ENCODE assay signal across 8 cellular contexts in the genomic region with DNA sequence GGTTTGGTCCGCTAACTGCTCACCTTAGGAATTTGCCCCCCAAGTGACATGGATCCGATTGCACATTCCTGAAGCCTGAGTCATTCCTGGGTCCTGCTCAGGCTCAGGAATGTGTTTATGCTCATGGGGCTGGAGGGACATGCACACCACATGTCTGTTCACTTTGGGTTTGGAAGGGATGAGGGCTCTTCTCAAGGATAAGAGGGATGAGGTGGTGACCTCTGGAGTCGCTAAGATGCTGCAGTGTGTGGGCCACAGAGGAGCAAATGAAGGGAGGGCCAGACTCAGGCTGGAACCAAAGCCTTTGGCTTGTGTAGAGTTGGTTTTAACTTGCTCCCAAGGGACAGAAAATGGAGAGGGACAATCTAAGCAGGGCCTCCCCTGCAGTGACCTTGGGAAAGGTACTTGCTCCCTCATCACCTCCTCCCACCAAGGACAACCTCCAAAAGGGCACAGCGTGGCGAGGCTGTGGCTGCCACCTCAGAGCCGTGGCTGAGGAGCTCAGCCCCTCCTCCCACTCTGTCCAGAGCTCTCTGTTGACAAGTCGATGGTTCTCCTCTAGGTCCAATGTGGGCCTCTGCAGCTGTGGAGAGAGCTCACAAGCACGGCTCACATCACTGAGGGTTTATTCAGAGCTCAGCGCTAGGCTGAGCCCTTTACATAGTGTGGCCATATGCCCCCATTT.
DNase-seq lines count a peak whose midpoint lies in the region; ATAC-seq, FAIRE-seq and TF ChIP-seq lines count a peak whose summit lies in the region.

No MANE protein-coding gene starts in this region.

- H3K27me3 ChIP-seq in HAP-1 (ENCODE audit: low read depth) = no peaks in the 10 kb centered on the region
- no peaks in the 10 kb centered on the region for H3K27me3 ChIP-seq in K562 (ENCODE audit: control insufficient read depth in 2 of 2, insufficient read depth in 2 of 2, low read length in 2 of 2)
- H3K27me3 ChIP-seq in skeletal muscle tissue (ENCODE audit: control insufficient read depth in 3 of 3, insufficient read depth in 3 of 3, low read length in 3 of 3) = no peaks in the 10 kb centered on the region

- TF ChIP-seq EP300 in K562 (IDR thresholded peaks at IDR 0.05; ENCODE audit: low read length) = no peak

- H3K4me1 ChIP-seq in HAP-1 (peaks cover 15% of the 10 kb centered on the region), K562 (replicated peaks in 1 of 2; ENCODE audit: control insufficient read depth in 2 of 2, insufficient read depth in 2 of 2, low read length in 2 of 2) (peaks cover 14 to 16% of the 10 kb centered on the region in 2 experiments), skeletal muscle tissue (ENCODE audit: control insufficient read depth in 3 of 3, insufficient read depth in 3 of 3, low read length in 3 of 3) (peaks cover 32 to 44% (median 37%) of the 10 kb centered on the region in 3 donors)

- no peaks in the 10 kb centered on the region for H4K20me1 ChIP-seq in K562 (replicated peaks; ENCODE audit: control insufficient read depth, insufficient read depth, low read length)

- no peak; the same call in 2 of the 3 replicates for ATAC-seq in K562
- ATAC-seq in activated CD8-positive, alpha-beta T cell treated with anti-CD3 and anti-CD28 coated beads for 36 hours = no peak
- no peak for ATAC-seq in GM21423 (IDR thresholded peaks at IDR 0.05; ENCODE audit: unreplicated experiment)
- no peak for ATAC-seq in GM19467 (IDR thresholded peaks at IDR 0.05; ENCODE audit: unreplicated experiment)

- peaks cover 7% of the 10 kb centered on the region for H3K4me1 Mint-ChIP-seq in activated CD8-positive, alpha-beta T cell treated with anti-CD3 and anti-CD28 coated beads for 36 hours (ENCODE audit: low read depth)

- intact Hi-C loops in K562 (cut with micrococcal nuclease) = no loop called here
- intact Hi-C loops in activated CD8-positive, alpha-beta T cell treated with anti-CD3 and anti-CD28 coated beads for 36 hours (cut with micrococcal nuclease) = no loop called here

- CTCF ChIA-PET in K562 (lab: Yijun Ruan, JAX; ENCODE audit: low intra/inter-chr PET ratio) = no interaction called here
- CTCF ChIA-PET in activated CD8-positive, alpha-beta T cell treated with anti-CD3 and anti-CD28 coated beads for 36 hours (lab: Charles Lee) = interaction anchor here (0.9 kb wide), 1 partner anchor 17 kb away, joined by 3 read pairs; no protein-coding TSS in a partner anchor

- no peaks in the 10 kb centered on the region for H3K79me2 ChIP-seq in K562 (ENCODE audit: control insufficient read depth, insufficient read depth, low read length)

- no peaks in the 10 kb centered on the region for H3K9me3 Mint-ChIP-seq in activated CD8-positive, alpha-beta T cell treated with anti-CD3 and anti-CD28 coated beads for 36 hours

- FAIRE-seq in K562 (lab: Jason Lieb, UNC) (no peak), frontal cortex (lab: Jason Lieb, UNC) (no peak)

- BruUV-seq in K562 (replicated peaks; lab: Mats Ljungman, UMichigan) = no TSS peak

- no peaks in the 10 kb centered on the region for H3K9me1 ChIP-seq in K562 (ENCODE audit: control insufficient read depth, insufficient read depth, low read length)

- peaks cover 5% of the 10 kb centered on the region for H3K36me3 Mint-ChIP-seq in activated CD8-positive, alpha-beta T cell treated with anti-CD3 and anti-CD28 coated beads for 36 hours (ENCODE audit: low read depth)

- WGBS in K562 (ENCODE audit: insufficient coverage, low coverage, missing lambda C conversion rate) = 42% methylated on average over 8 of the region's 9 CpGs

- no peak overlapping the region for H3K27ac ChIP-seq in K562 (ENCODE audit: extremely low read depth, low read depth, low read length)
- peak overlapping the region; percentile 60 for H3K27ac ChIP-seq in skeletal muscle tissue (ENCODE audit: low read depth, low read length)

- no peaks in the 10 kb centered on the region for H3K27me3 Mint-ChIP-seq in activated CD8-positive, alpha-beta T cell treated with anti-CD3 and anti-CD28 coated beads for 36 hours

- H3K4me3 Mint-ChIP-seq in activated CD8-positive, alpha-beta T cell treated with anti-CD3 and anti-CD28 coated beads for 36 hours = no peak overlapping the region

- no peak overlapping the region for H3K4me2 ChIP-seq in K562 (ENCODE audit: insufficient read depth, low read length)

- DNase-seq in HAP-1 (ENCODE audit: low spot score in 2 of 2) (peak; percentile 76 to 77), K562 (ENCODE audit: extremely low read depth in 1 of 4, low spot score in 3 of 4) (peak in 1 of 4 experiments; percentile 44), iPS DF 19.7 (ENCODE audit: low read depth, low spot score) (peak; percentile 97), frontal cortex (ENCODE audit: low spot score in 2 of 2) (no peak)
- no peak for DNase-seq in activated CD8-positive, alpha-beta T cell treated with anti-CD3 and anti-CD28 coated beads for 36 hours

- in situ Hi-C loops in HAP-1 (cut with MboI; ENCODE audit: low sequenced_read_pairs) (no loop called here), K562 (cut with MboI) (no loop called here)

- TF ChIP-seq CTCF in K562 (IDR thresholded peaks at IDR 0.05 in 2 of 3, conservative IDR thresholded peaks at IDR 0.05 in 1 of 3; ENCODE audit: insufficient read depth in 2 of 3, low read depth in 1 of 3, low read length in 3 of 3) = no peak
- TF ChIP-seq CTCF in activated CD8-positive, alpha-beta T cell treated with anti-CD3 and anti-CD28 coated beads for 36 hours (IDR thresholded peaks at IDR 0.05) = no peak

- TF ChIP-seq POLR2A in K562 (conservative IDR thresholded peaks at IDR 0.05) = no peak

- H3K9ac ChIP-seq in K562 (ENCODE audit: insufficient read depth in 1 of 2, low read depth in 2 of 2, low read length in 2 of 2) (no peak overlapping the region), skeletal muscle tissue (ENCODE audit: low read depth in 1 of 3, low read length in 3 of 3) (no peak overlapping the region)

- POLR2A ChIA-PET in K562 (lab: Yijun Ruan, JAX) = interaction anchor here (0.6 to 1.4 kb wide), 4 partner anchors 8 to 219 kb away, joined by 3 to 5 read pairs (median 4); no protein-coding TSS in a partner anchor
- POLR2A ChIA-PET in activated CD8-positive, alpha-beta T cell treated with anti-CD3 and anti-CD28 coated beads for 36 hours (lab: Charles Lee) = interaction anchor here (0.6 kb wide), 1 partner anchor 258 kb away, joined by 3 read pairs; no protein-coding TSS in a partner anchor

- no peaks in the 10 kb centered on the region for H3K36me3 ChIP-seq in HAP-1 (replicated peaks)
- H3K36me3 ChIP-seq in K562 (ENCODE audit: control insufficient read depth, insufficient read depth, low read length) = no peaks in the 10 kb centered on the region
- no peaks in the 10 kb centered on the region for H3K36me3 ChIP-seq in skeletal muscle tissue (ENCODE audit: control insufficient read depth in 3 of 3, insufficient read depth in 3 of 3, low read length in 3 of 3)

- no peak overlapping the region for H3K27ac Mint-ChIP-seq in activated CD8-positive, alpha-beta T cell treated with anti-CD3 and anti-CD28 coated beads for 36 hours

- H3K4me3 ChIP-seq in HAP-1 = no peak overlapping the region
- H3K4me3 ChIP-seq in K562 = no peak overlapping the region
- peak overlapping the region in 1 of 3 donors; percentile 15 for H3K4me3 ChIP-seq in skeletal muscle tissue (ENCODE audit: low read length in 3 of 3)

- H3K9me3 ChIP-seq in HAP-1 = no peaks in the 10 kb centered on the region; the same call in 1 of the 2 replicates
- H3K9me3 ChIP-seq in K562 (replicated peaks; ENCODE audit: control insufficient read depth, insufficient read depth, low read depth, low read length) = no peaks in the 10 kb centered on the region; the same call in none of the 2 replicates
- peaks cover 0 to 5% (median 0%) of the 10 kb centered on the region in 3 donors for H3K9me3 ChIP-seq in skeletal muscle tissue (ENCODE audit: control insufficient read depth in 3 of 3, low read length in 3 of 3)

- peak overlapping the region; percentile 28; the same call in 1 of the 2 replicates for H2AFZ ChIP-seq in K562 (ENCODE audit: low read depth, low read length)

- no peak for TF ChIP-seq RAD21 in K562 (CRISPR knock-in tag; conservative IDR thresholded peaks at IDR 0.05 in 1 of 2, IDR thresholded peaks at IDR 0.05 in 1 of 2)

TF ChIP-seq in K562, 482 proteins besides CTCF, POLR2A, EP300 and RAD21 (continues in another document):
- TF ChIP-seq KDM5B (IDR thresholded peaks at IDR 0.05; ENCODE audit: insufficient replicate concordance, low read depth, low read length) (no peak), ZBTB9 (CRISPR knock-in tag; IDR thresholded peaks at IDR 0.05) (no peak), MCM3 (IDR thresholded peaks at IDR 0.05) (no peak), PHTF2 (CRISPR knock-in tag; IDR thresholded peaks at IDR 0.05) (no peak), E2F3 (CRISPR knock-in tag; IDR thresholded peaks at IDR 0.05) (no peak), L3MBTL2 (IDR thresholded peaks at IDR 0.05) (no peak), FOXA3 (CRISPR knock-in tag; conservative IDR thresholded peaks at IDR 0.05 in 1 of 2, IDR thresholded peaks at IDR 0.05 in 1 of 2) (0 out of 4 replicates have a peak, but pooled peaks of 1 of the 2 experiments have one; percentile 13), FOXK1 (CRISPR knock-in tag; IDR thresholded peaks at IDR 0.05; ENCODE audit: borderline replicate concordance) (no peak), ZNF444 (CRISPR knock-in tag; IDR thresholded peaks at IDR 0.05) (no peak), XRCC4 (IDR thresholded peaks at IDR 0.05; ENCODE audit: extremely low read depth, insufficient read depth, insufficient read length) (no peak), HMG20B (CRISPR knock-in tag; IDR thresholded peaks at IDR 0.05) (no peak)
- TF ChIP-seq, protein P1, sequence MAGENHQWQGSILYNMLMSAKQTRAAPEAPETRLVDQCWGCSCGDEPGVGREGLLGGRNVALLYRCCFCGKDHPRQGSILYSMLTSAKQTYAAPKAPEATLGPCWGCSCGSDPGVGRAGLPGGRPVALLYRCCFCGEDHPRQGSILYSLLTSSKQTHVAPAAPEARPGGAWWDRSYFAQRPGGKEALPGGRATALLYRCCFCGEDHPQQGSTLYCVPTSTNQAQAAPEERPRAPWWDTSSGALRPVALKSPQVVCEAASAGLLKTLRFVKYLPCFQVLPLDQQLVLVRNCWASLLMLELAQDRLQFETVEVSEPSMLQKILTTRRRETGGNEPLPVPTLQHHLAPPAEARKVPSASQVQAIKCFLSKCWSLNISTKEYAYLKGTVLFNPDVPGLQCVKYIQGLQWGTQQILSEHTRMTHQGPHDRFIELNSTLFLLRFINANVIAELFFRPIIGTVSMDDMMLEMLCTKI (IDR thresholded peaks at IDR 0.05; ENCODE audit: partially characterized antibody) = no peak

Comparison
In these comparisons a context has a peak if more than half of its experiments do, and no peak if none do; other contexts are left out.
1. DNase-seq: peak in HAP-1 (2 of 2) and iPS DF 19.7 (single experiment); none in activated CD8-positive, alpha-beta T cell treated with anti-CD3 and anti-CD28 coated beads for 36 hours (single experiment) and frontal cortex (0 of 2).